Comparison of ENCODE assay signal across 1 cellular context in the genomic region with DNA sequence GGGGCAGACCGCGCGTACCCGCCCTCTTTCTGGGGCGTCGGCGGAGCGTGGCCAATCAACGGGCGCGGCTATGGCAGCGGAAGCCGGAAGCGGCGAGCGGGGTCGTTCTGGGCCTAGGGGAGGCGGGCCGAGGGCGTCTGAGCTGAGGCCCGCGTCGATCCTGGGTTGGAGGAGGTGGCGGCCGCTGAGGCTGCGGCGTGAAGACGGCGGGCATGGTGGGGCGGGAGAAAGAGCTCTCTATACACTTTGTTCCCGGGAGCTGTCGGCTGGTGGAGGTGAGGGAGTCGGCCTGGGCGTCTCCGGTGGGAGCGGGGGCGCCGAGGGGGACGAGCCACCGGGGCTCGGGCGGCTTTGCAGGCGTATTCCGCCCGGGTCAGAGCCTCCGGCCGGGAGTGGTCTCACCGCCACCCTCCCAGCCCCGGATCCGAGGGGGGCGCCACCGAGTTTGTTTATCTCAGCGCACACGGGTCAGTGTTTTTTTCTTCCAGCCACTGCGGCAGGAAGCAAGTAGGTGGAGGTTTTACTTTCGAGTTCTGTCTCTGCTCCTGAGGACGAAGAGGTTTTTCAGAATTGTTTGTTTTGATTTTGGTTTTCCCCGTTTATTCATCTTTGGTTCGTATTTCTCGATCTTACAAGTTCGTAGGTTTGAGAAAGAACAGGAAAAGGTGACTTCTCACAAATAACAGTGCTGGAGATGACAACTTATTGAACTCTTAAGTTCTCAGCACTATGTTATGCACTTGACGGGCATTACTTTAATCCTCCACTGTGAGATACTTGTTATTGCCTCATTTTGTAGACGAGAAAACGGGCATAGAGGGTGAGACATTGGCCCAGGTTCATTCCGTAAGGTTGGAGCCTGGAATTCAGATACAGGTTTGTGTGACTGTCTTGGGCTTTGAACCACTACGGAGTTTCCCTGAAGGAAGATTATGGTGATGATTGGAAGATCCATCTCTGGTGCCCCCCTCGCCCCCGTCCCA.
A peak's percentile ranks its signal among the peaks of the same experiment; 100 is the strongest.
TF ChIP-seq lines count a peak whose summit lies in the region.

A gene (plus strand): TSS at position 145 of the 983 bp plus-strand sequence. CDS start 68 bp downstream, at position 213.

TF ChIP-seq in K562, 482 proteins besides CTCF, POLR2A, EP300 and RAD21 (continued from another document and continues in another):
- TF ChIP-seq, protein P1, sequence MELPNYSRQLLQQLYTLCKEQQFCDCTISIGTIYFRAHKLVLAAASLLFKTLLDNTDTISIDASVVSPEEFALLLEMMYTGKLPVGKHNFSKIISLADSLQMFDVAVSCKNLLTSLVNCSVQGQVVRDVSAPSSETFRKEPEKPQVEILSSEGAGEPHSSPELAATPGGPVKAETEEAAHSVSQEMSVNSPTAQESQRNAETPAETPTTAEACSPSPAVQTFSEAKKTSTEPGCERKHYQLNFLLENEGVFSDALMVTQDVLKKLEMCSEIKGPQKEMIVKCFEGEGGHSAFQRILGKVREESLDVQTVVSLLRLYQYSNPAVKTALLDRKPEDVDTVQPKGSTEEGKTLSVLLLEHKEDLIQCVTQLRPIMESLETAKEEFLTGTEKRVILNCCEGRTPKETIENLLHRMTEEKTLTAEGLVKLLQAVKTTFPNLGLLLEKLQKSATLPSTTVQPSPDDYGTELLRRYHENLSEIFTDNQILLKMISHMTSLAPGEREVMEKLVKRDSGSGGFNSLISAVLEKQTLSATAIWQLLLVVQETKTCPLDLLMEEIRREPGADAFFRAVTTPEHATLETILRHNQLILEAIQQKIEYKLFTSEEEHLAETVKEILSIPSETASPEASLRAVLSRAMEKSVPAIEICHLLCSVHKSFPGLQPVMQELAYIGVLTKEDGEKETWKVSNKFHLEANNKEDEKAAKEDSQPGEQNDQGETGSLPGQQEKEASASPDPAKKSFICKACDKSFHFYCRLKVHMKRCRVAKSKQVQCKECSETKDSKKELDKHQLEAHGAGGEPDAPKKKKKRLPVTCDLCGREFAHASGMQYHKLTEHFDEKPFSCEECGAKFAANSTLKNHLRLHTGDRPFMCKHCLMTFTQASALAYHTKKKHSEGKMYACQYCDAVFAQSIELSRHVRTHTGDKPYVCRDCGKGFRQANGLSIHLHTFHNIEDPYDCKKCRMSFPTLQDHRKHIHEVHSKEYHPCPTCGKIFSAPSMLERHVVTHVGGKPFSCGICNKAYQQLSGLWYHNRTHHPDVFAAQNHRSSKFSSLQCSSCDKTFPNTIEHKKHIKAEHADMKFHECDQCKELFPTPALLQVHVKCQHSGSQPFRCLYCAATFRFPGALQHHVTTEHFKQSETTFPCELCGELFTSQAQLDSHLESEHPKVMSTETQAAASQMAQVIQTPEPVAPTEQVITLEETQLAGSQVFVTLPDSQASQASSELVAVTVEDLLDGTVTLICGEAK (IDR thresholded peaks at IDR 0.05): peak; percentile 85
- TF ChIP-seq, protein P1 (CRISPR knock-in tag; IDR thresholded peaks at IDR 0.05): no peak
- TF ChIP-seq RBM22 (IDR thresholded peaks at IDR 0.05; ENCODE audit: low read depth, low read length, poor library complexity, severe bottlenecking): peak; percentile 57
- TF ChIP-seq SIRT6 (IDR thresholded peaks at IDR 0.05; ENCODE audit: low read depth, low read length): no peak
- TF ChIP-seq, protein P2, sequence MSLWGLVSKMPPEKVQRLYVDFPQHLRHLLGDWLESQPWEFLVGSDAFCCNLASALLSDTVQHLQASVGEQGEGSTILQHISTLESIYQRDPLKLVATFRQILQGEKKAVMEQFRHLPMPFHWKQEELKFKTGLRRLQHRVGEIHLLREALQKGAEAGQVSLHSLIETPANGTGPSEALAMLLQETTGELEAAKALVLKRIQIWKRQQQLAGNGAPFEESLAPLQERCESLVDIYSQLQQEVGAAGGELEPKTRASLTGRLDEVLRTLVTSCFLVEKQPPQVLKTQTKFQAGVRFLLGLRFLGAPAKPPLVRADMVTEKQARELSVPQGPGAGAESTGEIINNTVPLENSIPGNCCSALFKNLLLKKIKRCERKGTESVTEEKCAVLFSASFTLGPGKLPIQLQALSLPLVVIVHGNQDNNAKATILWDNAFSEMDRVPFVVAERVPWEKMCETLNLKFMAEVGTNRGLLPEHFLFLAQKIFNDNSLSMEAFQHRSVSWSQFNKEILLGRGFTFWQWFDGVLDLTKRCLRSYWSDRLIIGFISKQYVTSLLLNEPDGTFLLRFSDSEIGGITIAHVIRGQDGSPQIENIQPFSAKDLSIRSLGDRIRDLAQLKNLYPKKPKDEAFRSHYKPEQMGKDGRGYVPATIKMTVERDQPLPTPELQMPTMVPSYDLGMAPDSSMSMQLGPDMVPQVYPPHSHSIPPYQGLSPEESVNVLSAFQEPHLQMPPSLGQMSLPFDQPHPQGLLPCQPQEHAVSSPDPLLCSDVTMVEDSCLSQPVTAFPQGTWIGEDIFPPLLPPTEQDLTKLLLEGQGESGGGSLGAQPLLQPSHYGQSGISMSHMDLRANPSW (CRISPR knock-in tag; IDR thresholded peaks at IDR 0.05): no peak
- TF ChIP-seq, protein P3, sequence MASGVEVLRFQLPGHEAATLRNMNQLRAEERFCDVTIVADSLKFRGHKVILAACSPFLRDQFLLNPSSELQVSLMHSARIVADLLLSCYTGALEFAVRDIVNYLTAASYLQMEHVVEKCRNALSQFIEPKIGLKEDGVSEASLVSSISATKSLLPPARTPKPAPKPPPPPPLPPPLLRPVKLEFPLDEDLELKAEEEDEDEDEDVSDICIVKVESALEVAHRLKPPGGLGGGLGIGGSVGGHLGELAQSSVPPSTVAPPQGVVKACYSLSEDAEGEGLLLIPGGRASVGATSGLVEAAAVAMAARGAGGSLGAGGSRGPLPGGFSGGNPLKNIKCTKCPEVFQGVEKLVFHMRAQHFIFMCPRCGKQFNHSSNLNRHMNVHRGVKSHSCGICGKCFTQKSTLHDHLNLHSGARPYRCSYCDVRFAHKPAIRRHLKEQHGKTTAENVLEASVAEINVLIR (CRISPR knock-in tag; IDR thresholded peaks at IDR 0.05): no peak
- TF ChIP-seq, protein P4, sequence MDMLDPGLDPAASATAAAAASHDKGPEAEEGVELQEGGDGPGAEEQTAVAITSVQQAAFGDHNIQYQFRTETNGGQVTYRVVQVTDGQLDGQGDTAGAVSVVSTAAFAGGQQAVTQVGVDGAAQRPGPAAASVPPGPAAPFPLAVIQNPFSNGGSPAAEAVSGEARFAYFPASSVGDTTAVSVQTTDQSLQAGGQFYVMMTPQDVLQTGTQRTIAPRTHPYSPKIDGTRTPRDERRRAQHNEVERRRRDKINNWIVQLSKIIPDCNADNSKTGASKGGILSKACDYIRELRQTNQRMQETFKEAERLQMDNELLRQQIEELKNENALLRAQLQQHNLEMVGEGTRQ (CRISPR knock-in tag; IDR thresholded peaks at IDR 0.05): no peak
- TF ChIP-seq NR2C1 (IDR thresholded peaks at IDR 0.05): peak; percentile 76
- peak; percentile 58; the same call in 1 of the 2 replicates for TF ChIP-seq NR2C1 (tag; IDR thresholded peaks at IDR 0.05)
- no peak for TF ChIP-seq ZNF699 (CRISPR knock-in tag; IDR thresholded peaks at IDR 0.05; ENCODE audit: insufficient replicate concordance)
- TF ChIP-seq KLF13 (tag; IDR thresholded peaks at IDR 0.05; ENCODE audit: borderline replicate concordance, low read depth): no peak
- TF ChIP-seq ZNF134 (CRISPR knock-in tag; conservative IDR thresholded peaks at IDR 0.05): no peak
- TF ChIP-seq, protein P5, sequence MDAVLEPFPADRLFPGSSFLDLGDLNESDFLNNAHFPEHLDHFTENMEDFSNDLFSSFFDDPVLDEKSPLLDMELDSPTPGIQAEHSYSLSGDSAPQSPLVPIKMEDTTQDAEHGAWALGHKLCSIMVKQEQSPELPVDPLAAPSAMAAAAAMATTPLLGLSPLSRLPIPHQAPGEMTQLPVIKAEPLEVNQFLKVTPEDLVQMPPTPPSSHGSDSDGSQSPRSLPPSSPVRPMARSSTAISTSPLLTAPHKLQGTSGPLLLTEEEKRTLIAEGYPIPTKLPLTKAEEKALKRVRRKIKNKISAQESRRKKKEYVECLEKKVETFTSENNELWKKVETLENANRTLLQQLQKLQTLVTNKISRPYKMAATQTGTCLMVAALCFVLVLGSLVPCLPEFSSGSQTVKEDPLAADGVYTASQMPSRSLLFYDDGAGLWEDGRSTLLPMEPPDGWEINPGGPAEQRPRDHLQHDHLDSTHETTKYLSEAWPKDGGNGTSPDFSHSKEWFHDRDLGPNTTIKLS (IDR thresholded peaks at IDR 0.05; ENCODE audit: borderline replicate concordance, low read depth): peak; percentile 66; the same call in 1 of the 2 replicates
- TF ChIP-seq SNRNP70 (optimal IDR thresholded peaks at IDR 0.05; ENCODE audit: low read depth, low read length): no peak
- 0 out of 2 replicates have a peak, but pooled peaks have one; percentile 32 for TF ChIP-seq HDAC2 (IDR thresholded peaks at IDR 0.05)
- no peak for TF ChIP-seq ZNF644 (tag; IDR thresholded peaks at IDR 0.05; ENCODE audit: low read depth)
- TF ChIP-seq PTBP1 (IDR thresholded peaks at IDR 0.05; ENCODE audit: low read depth, low read length): no peak
- no peak; the same call in 1 of the 2 replicates for TF ChIP-seq ZC3H11A (IDR thresholded peaks at IDR 0.05; ENCODE audit: low read depth, low read length)
- TF ChIP-seq ZNF347 (CRISPR knock-in tag; IDR thresholded peaks at IDR 0.05; ENCODE audit: low read depth): no peak
- no peak for TF ChIP-seq SMAD3 (CRISPR knock-in tag; conservative IDR thresholded peaks at IDR 0.05)
- TF ChIP-seq BCL6 (CRISPR knock-in tag; IDR thresholded peaks at IDR 0.05): no peak
- no peak for TF ChIP-seq SNIP1 (IDR thresholded peaks at IDR 0.05; ENCODE audit: low read depth)
- peak; percentile 75; the same call in 1 of the 2 replicates for TF ChIP-seq MBD2 (IDR thresholded peaks at IDR 0.05; ENCODE audit: borderline replicate concordance, low read depth)
- TF ChIP-seq MTF1 (CRISPR knock-in tag; IDR thresholded peaks at IDR 0.05; ENCODE audit: borderline replicate concordance): no peak
- TF ChIP-seq PHF21A (IDR thresholded peaks at IDR 0.05; ENCODE audit: borderline replicate concordance, low read depth): no peak
- no peak for TF ChIP-seq SRSF9 (IDR thresholded peaks at IDR 0.05; ENCODE audit: borderline replicate concordance, low read depth, low read length)
- TF ChIP-seq, protein P6, sequence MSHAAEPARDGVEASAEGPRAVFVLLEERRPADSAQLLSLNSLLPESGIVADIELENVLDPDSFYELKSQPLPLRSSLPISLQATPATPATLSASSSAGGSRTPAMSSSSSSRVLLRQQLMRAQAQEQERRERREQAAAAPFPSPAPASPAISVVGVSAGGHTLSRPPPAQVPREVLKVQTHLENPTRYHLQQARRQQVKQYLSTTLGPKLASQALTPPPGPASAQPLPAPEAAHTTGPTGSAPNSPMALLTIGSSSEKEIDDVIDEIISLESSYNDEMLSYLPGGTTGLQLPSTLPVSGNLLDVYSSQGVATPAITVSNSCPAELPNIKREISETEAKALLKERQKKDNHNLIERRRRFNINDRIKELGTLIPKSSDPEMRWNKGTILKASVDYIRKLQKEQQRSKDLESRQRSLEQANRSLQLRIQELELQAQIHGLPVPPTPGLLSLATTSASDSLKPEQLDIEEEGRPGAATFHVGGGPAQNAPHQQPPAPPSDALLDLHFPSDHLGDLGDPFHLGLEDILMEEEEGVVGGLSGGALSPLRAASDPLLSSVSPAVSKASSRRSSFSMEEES (CRISPR knock-in tag; IDR thresholded peaks at IDR 0.05): no peak
- peak; percentile 85 for TF ChIP-seq ZBTB7A (IDR thresholded peaks at IDR 0.05; ENCODE audit: borderline replicate concordance, control insufficient read depth, low read depth, low read length)
- no peak for TF ChIP-seq ZNF24 (IDR thresholded peaks at IDR 0.05)
- TF ChIP-seq ZNF695 (CRISPR knock-in tag; IDR thresholded peaks at IDR 0.05): no peak
- no peak for TF ChIP-seq LARP7 (IDR thresholded peaks at IDR 0.05)
- no peak for TF ChIP-seq MCM3 (IDR thresholded peaks at IDR 0.05)
- TF ChIP-seq, protein P7, sequence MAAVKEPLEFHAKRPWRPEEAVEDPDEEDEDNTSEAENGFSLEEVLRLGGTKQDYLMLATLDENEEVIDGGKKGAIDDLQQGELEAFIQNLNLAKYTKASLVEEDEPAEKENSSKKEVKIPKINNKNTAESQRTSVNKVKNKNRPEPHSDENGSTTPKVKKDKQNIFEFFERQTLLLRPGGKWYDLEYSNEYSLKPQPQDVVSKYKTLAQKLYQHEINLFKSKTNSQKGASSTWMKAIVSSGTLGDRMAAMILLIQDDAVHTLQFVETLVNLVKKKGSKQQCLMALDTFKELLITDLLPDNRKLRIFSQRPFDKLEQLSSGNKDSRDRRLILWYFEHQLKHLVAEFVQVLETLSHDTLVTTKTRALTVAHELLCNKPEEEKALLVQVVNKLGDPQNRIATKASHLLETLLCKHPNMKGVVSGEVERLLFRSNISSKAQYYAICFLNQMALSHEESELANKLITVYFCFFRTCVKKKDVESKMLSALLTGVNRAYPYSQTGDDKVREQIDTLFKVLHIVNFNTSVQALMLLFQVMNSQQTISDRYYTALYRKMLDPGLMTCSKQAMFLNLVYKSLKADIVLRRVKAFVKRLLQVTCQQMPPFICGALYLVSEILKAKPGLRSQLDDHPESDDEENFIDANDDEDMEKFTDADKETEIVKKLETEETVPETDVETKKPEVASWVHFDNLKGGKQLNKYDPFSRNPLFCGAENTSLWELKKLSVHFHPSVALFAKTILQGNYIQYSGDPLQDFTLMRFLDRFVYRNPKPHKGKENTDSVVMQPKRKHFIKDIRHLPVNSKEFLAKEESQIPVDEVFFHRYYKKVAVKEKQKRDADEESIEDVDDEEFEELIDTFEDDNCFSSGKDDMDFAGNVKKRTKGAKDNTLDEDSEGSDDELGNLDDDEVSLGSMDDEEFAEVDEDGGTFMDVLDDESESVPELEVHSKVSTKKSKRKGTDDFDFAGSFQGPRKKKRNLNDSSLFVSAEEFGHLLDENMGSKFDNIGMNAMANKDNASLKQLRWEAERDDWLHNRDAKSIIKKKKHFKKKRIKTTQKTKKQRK (IDR thresholded peaks at IDR 0.05; ENCODE audit: borderline replicate concordance, low read depth, low read length): no peak
- TF ChIP-seq ZEB2 (IDR thresholded peaks at IDR 0.05): no peak
